In genomic region chr15:42490743-42491539, GRCh38 we compare ENCODE assay signal across 1 cellular context.
TF ChIP-seq lines count a peak whose summit lies in the region.

TSS of gene ZNF106 (minus strand) at chr15:42491141. CDS start at chr15:42472289, 18,852 bp downstream.

TF ChIP-seq in HEK293, 187 proteins besides CTCF, POLR2A, EP300 and RAD21 (continued from another document and continues in another):
- TF ChIP-seq HIC1 (tag by site-specific recombination; IDR thresholded peaks at IDR 0.05) (no peak), ZNF843 (tag by site-specific recombination; IDR thresholded peaks at IDR 0.05) (no peak), ZNF112 (tag by site-specific recombination; IDR thresholded peaks at IDR 0.05) (no peak), MEIS1 (CRISPR knock-in tag; IDR thresholded peaks at IDR 0.05; ENCODE audit: borderline replicate concordance) (no peak), ELK4 (IDR thresholded peaks at IDR 0.05; ENCODE audit: borderline replicate concordance, low read depth, low read length) (no peak), ZNF701 (tag by site-specific recombination; IDR thresholded peaks at IDR 0.05) (no peak), GLI2 (tag by site-specific recombination; IDR thresholded peaks at IDR 0.05; ENCODE audit: borderline replicate concordance, low read depth) (no peak), ZNF514 (tag by site-specific recombination; IDR thresholded peaks at IDR 0.05) (no peak), ZNF544 (tag by site-specific recombination; IDR thresholded peaks at IDR 0.05) (no peak), ZNF571 (tag by site-specific recombination; IDR thresholded peaks at IDR 0.05) (no peak), ZNF324 (tag by site-specific recombination; IDR thresholded peaks at IDR 0.05) (peak; percentile 59; the same call in 1 of the 2 replicates), ZNF426 (tag by site-specific recombination; IDR thresholded peaks at IDR 0.05) (no peak), ZNF133 (tag by site-specific recombination; IDR thresholded peaks at IDR 0.05) (no peak), ZNF341 (tag by site-specific recombination; IDR thresholded peaks at IDR 0.05; ENCODE audit: low read depth) (peak; percentile 31; the same call in 1 of the 2 replicates), ZNF585B (tag by site-specific recombination; IDR thresholded peaks at IDR 0.05) (no peak), SCRT1 (tag by site-specific recombination; IDR thresholded peaks at IDR 0.05; ENCODE audit: borderline replicate concordance) (no peak), ZNF521 (tag by site-specific recombination; IDR thresholded peaks at IDR 0.05) (no peak), ZNF174 (tag by site-specific recombination; IDR thresholded peaks at IDR 0.05) (no peak), ZBTB17 (tag by site-specific recombination; IDR thresholded peaks at IDR 0.05) (peak; percentile 61; the same call in 1 of the 2 replicates), ZNF837 (tag by site-specific recombination; IDR thresholded peaks at IDR 0.05) (no peak), HOXA7 (CRISPR knock-in tag; IDR thresholded peaks at IDR 0.05; ENCODE audit: borderline replicate concordance) (no peak), ZNF768 (tag by site-specific recombination; IDR thresholded peaks at IDR 0.05) (no peak), ZNF223 (tag by site-specific recombination; IDR thresholded peaks at IDR 0.05) (no peak), TCF7L2 (IDR thresholded peaks at IDR 0.05; ENCODE audit: borderline replicate concordance, low read depth, low read length) (no peak), ZNF266 (tag by site-specific recombination; IDR thresholded peaks at IDR 0.05; ENCODE audit: low read depth) (no peak), ZSCAN23 (tag by site-specific recombination; IDR thresholded peaks at IDR 0.05) (no peak), ZNF654 (tag by site-specific recombination; IDR thresholded peaks at IDR 0.05; ENCODE audit: low read depth) (no peak), YY1 (tag by site-specific recombination; IDR thresholded peaks at IDR 0.05) (peak; percentile 81), ZNF707 (tag by site-specific recombination; IDR thresholded peaks at IDR 0.05) (no peak), ZBTB48 (tag by site-specific recombination; IDR thresholded peaks at IDR 0.05) (peak; percentile 73; the same call in 1 of the 2 replicates), ZNF473 (tag by site-specific recombination; IDR thresholded peaks at IDR 0.05) (no peak), ZNF148 (tag by site-specific recombination; IDR thresholded peaks at IDR 0.05; ENCODE audit: borderline replicate concordance) (no peak), ZBTB26 (tag by site-specific recombination; optimal IDR thresholded peaks at IDR 0.05) (peak; percentile 38), ZNF121 (tag by site-specific recombination; IDR thresholded peaks at IDR 0.05) (no peak), PRDM6 (tag by site-specific recombination; IDR thresholded peaks at IDR 0.05) (peak; percentile 41; the same call in 1 of the 2 replicates), ZNF10 (tag by site-specific recombination; IDR thresholded peaks at IDR 0.05) (no peak), BCL11A (tag by site-specific recombination; IDR thresholded peaks at IDR 0.05; ENCODE audit: low read depth) (no peak), ZNF274 (IDR thresholded peaks at IDR 0.05; ENCODE audit: low read length) (no peak), ZNF274 (tag by site-specific recombination; IDR thresholded peaks at IDR 0.05; ENCODE audit: borderline replicate concordance) (no peak), ZNF677 (tag by site-specific recombination; IDR thresholded peaks at IDR 0.05) (no peak), RBAK (tag by site-specific recombination; IDR thresholded peaks at IDR 0.05) (no peak), MYNN (tag by site-specific recombination; IDR thresholded peaks at IDR 0.05; ENCODE audit: borderline replicate concordance) (no peak), ZNF561 (tag by site-specific recombination; IDR thresholded peaks at IDR 0.05; ENCODE audit: borderline replicate concordance) (no peak; the same call in 1 of the 2 replicates), ZNF670 (tag by site-specific recombination; IDR thresholded peaks at IDR 0.05; ENCODE audit: low read depth) (no peak), ZNF169 (tag by site-specific recombination; IDR thresholded peaks at IDR 0.05) (no peak), ZBTB21 (tag by site-specific recombination; IDR thresholded peaks at IDR 0.05) (0 out of 2 replicates have a peak, but pooled peaks have one; percentile 19), ZBTB11 (tag by site-specific recombination; conservative IDR thresholded peaks at IDR 0.05; ENCODE audit: low read depth) (peak; percentile 47), ZNF23 (tag by site-specific recombination; IDR thresholded peaks at IDR 0.05; ENCODE audit: borderline replicate concordance) (no peak), BCL6B (tag by site-specific recombination; IDR thresholded peaks at IDR 0.05) (no peak), ZNF416 (tag by site-specific recombination; IDR thresholded peaks at IDR 0.05) (no peak), SP3 (tag by site-specific recombination; IDR thresholded peaks at IDR 0.05) (no peak), ZSCAN4 (tag by site-specific recombination; IDR thresholded peaks at IDR 0.05) (no peak), ZNF202 (tag by site-specific recombination; IDR thresholded peaks at IDR 0.05; ENCODE audit: borderline replicate concordance) (no peak), ZNF292 (tag by site-specific recombination; IDR thresholded peaks at IDR 0.05; ENCODE audit: borderline replicate concordance, low read depth) (no peak), REPIN1 (tag by site-specific recombination; IDR thresholded peaks at IDR 0.05; ENCODE audit: low read depth) (no peak), ZNF624 (tag by site-specific recombination; IDR thresholded peaks at IDR 0.05) (no peak)
